ENCODE assay signal across 11 cellular contexts in the genomic region with DNA sequence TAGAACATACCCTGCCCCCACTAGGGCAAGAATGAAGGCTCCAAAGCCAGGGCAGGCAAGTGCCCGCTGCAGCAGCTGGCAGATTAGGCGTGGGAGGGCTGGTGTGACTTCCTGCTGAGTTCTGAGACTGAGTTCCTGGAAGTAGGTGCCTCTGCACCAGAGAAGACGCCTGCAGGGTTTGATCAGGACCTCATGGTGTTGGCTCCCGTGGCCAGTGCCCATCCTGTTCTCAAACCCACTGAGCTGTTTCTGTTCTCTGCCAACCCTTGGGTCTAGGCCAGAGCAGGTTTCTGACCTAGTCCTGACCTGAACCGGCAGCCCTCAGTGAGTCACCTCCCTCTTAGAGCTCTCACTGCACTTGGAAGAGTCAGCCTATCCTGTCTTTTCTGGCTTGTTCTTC.
A peak's percentile ranks its signal among the peaks of the same experiment; 100 is the strongest.
DNase-seq lines count a peak whose midpoint lies in the region; ATAC-seq, FAIRE-seq and TF ChIP-seq lines count a peak whose summit lies in the region.
"Had no signal": no experiment of that assay in that cellular context is flagged by ENCODE, and none has a peak within 500 bp of the region (broad histone marks: within the 10 kb centered on the region; RNA-seq: fewer than 3 reads in every experiment).

No MANE protein-coding gene starts in this region.

- H3K36me3 Mint-ChIP-seq in activated CD4-positive, alpha-beta memory T cell treated with anti-CD3 and anti-CD28 coated beads, Interleukin-2, amount 10 ng/mL, durations not matched to agents 7 days and 5 days (ENCODE audit: low read depth): no peaks in the 10 kb centered on the region
- H3K36me3 Mint-ChIP-seq: memory B cell had no signal

- no peaks in the 10 kb centered on the region for H3K27me3 Mint-ChIP-seq in activated CD4-positive, alpha-beta memory T cell treated with anti-CD3 and anti-CD28 coated beads, Interleukin-2, amount 10 ng/mL, durations not matched to agents 7 days and 5 days
- H3K27me3 Mint-ChIP-seq: memory B cell had no signal

- CTCF ChIA-PET in activated CD4-positive, alpha-beta memory T cell treated with anti-CD3 and anti-CD28 coated beads, Interleukin-2, amount 10 ng/mL, durations not matched to agents 7 days and 5 days (lab: Charles Lee): interaction anchor here (1.2 to 1.3 kb wide), 2 partner anchors 8 to 85 kb away, joined by 3 to 5 read pairs; no protein-coding TSS in a partner anchor

- no peak for FAIRE-seq in D721Med (lab: Jason Lieb, UNC)
- FAIRE-seq: TTC549 had no signal

- POLR2A ChIA-PET in activated CD4-positive, alpha-beta memory T cell treated with anti-CD3 and anti-CD28 coated beads, Interleukin-2, amount 10 ng/mL, durations not matched to agents 7 days and 5 days (lab: Charles Lee): interaction anchor here (0.6 to 0.8 kb wide), 2 partner anchors 13 to 16 kb away, joined by 3 to 4 read pairs; no protein-coding TSS in a partner anchor

- no peak for TF ChIP-seq CTCF in D721Med (IDR thresholded peaks at IDR 0.05; ENCODE audit: insufficient read depth, missing control alignments)

- no peak for TF ChIP-seq RAD21 in Ishikawa (IDR thresholded peaks at IDR 0.05; ENCODE audit: low read depth)

- H3K4me1 Mint-ChIP-seq in activated CD4-positive, alpha-beta memory T cell treated with anti-CD3 and anti-CD28 coated beads, Interleukin-2, amount 10 ng/mL, durations not matched to agents 7 days and 5 days: peaks cover 37% of the 10 kb centered on the region
- H3K4me1 Mint-ChIP-seq: memory B cell had no signal

- peak; percentile 64 for DNase-seq in activated CD4-positive, alpha-beta memory T cell treated with anti-CD3 and anti-CD28 coated beads, Interleukin-2, amount 10 ng/mL, durations not matched to agents 7 days and 5 days
- DNase-seq in stimulated activated CD8-positive, alpha-beta memory T cell treated with anti-CD3 and anti-CD28 coated beads, Interleukin-15, amount 100 ng/mL, for 48 hours (ENCODE audit: low read depth in 2 of 2): peak; percentile 22 to 41
- DNase-seq in foreskin melanocyte (no peak), D721Med (ENCODE audit: insufficient read length, low spot score) (no peak), iPS-NIHi7 (ENCODE audit: extremely low spot score) (no peak)
- DNase-seq: NCI-H2029 treated with DMSO at 0.1 percent for 48 hours had no signal

- H3K27ac Mint-ChIP-seq in activated CD4-positive, alpha-beta memory T cell treated with anti-CD3 and anti-CD28 coated beads, Interleukin-2, amount 10 ng/mL, durations not matched to agents 7 days and 5 days: peak overlapping the region; percentile 72
- H3K27ac Mint-ChIP-seq: memory B cell had no signal

- H3K4me3 Mint-ChIP-seq in activated CD4-positive, alpha-beta memory T cell treated with anti-CD3 and anti-CD28 coated beads, Interleukin-2, amount 10 ng/mL, durations not matched to agents 7 days and 5 days: no peak overlapping the region
- H3K4me3 Mint-ChIP-seq: memory B cell had no signal

- H3K9me3 Mint-ChIP-seq in activated CD4-positive, alpha-beta memory T cell treated with anti-CD3 and anti-CD28 coated beads, Interleukin-2, amount 10 ng/mL, durations not matched to agents 7 days and 5 days: no peaks in the 10 kb centered on the region
- H3K9me3 Mint-ChIP-seq: memory B cell had no signal

- no peak for TF ChIP-seq EP300 in Ishikawa (IDR thresholded peaks at IDR 0.05; ENCODE audit: borderline replicate concordance)

- ATAC-seq in esophagus mucosa (peak; percentile 94), HG02759 (IDR thresholded peaks at IDR 0.05; ENCODE audit: unreplicated experiment) (no peak)

TF ChIP-seq in Ishikawa, 13 proteins besides CTCF, POLR2A, EP300 and RAD21:
- TF ChIP-seq EGR1 (IDR thresholded peaks at IDR 0.05) (0 out of 2 replicates have a peak, but pooled peaks have one; percentile 24), CREB1 (IDR thresholded peaks at IDR 0.05; ENCODE audit: low read depth) (no peak), TCF12 (IDR thresholded peaks at IDR 0.05; ENCODE audit: low read depth) (no peak), TAF1 (IDR thresholded peaks at IDR 0.05; ENCODE audit: low read depth) (no peak)

Comparison
In these comparisons a context has a peak if more than half of its experiments do, and no peak if none do; other contexts are left out.
1. DNase-seq: peak in activated CD4-positive, alpha-beta memory T cell treated with anti-CD3 and anti-CD28 coated beads, Interleukin-2, amount 10 ng/mL, durations not matched to agents 7 days and 5 days (single experiment) and stimulated activated CD8-positive, alpha-beta memory T cell treated with anti-CD3 and anti-CD28 coated beads, Interleukin-15, amount 100 ng/mL, for 48 hours (2 of 2); none in foreskin melanocyte (single experiment), D721Med (single experiment) and iPS-NIHi7 (single experiment).